Comparison of ENCODE assay signal across 14 cellular contexts in genomic region chr9:134411451-134412297, GRCh38.
DNase-seq lines count a peak whose midpoint lies in the region; ATAC-seq and TF ChIP-seq lines count a peak whose summit lies in the region.
"Had no signal": no experiment of that assay in that cellular context is flagged by ENCODE, and none has a peak within 500 bp of the region (broad histone marks: within the 10 kb centered on the region; RNA-seq: fewer than 3 reads in every experiment).

No MANE protein-coding gene starts in this region.

- H3K79me2 ChIP-seq in osteoblast (ENCODE audit: insufficient read depth, low read length), result peaks cover 39% of the 10 kb centered on the region

- H3K4me1 ChIP-seq in BE2C (peaks cover 64% of the 10 kb centered on the region), esophagus squamous epithelium (peaks cover 75 to 85% (median 84%) of the 10 kb centered on the region in 3 donors), osteoblast (ENCODE audit: insufficient read depth, low read length) (peaks cover 28% of the 10 kb centered on the region)

- TF ChIP-seq CTCF in BE2C (IDR thresholded peaks at IDR 0.05; ENCODE audit: low read depth, low read length) (no peak), esophagus squamous epithelium (IDR thresholded peaks at IDR 0.05) (no peak), osteoblast (IDR thresholded peaks at IDR 0.05; ENCODE audit: extremely low read depth, low read depth, low read length) (no peak)

- 28 to 49% methylated on average over 4 to 12 of the region's 25 CpGs for WGBS in esophagus squamous epithelium, 2 donors

- H3K27me3 ChIP-seq in BE2C (no peaks in the 10 kb centered on the region), esophagus squamous epithelium (no peaks in the 10 kb centered on the region), osteoblast (ENCODE audit: insufficient read depth, low read length) (no peaks in the 10 kb centered on the region)

- H3K27ac ChIP-seq in esophagus squamous epithelium (peak overlapping the region in 3 of 4 donors; percentile 86 to 91 (median 88)), osteoblast (ENCODE audit: low read depth, low read length) (no peak overlapping the region)
- H3K27ac ChIP-seq: thoracic aorta had no signal

- H3K9me3 ChIP-seq in BE2C (no peaks in the 10 kb centered on the region), esophagus squamous epithelium (no peaks in the 10 kb centered on the region), osteoblast (ENCODE audit: low read depth, low read length) (no peaks in the 10 kb centered on the region)
- H3K9me3 ChIP-seq: thoracic aorta had no signal

- no peak overlapping the region for H3K4me3 ChIP-seq in BE2C (ENCODE audit: low read depth, low read length)
- no peak overlapping the region for H3K4me3 ChIP-seq in esophagus squamous epithelium
- no peak overlapping the region for H3K4me3 ChIP-seq in osteoblast (ENCODE audit: insufficient read depth, low read length)
- H3K4me3 ChIP-seq: thoracic aorta had no signal

- no peak for ATAC-seq in HG03378 (IDR thresholded peaks at IDR 0.05; ENCODE audit: unreplicated experiment)
- ATAC-seq: SK-N-SH treated with all-trans-retinoic acid at 6 μM for 48 hours had no signal

- no peak overlapping the region for H3K4me2 ChIP-seq in osteoblast (ENCODE audit: insufficient read depth, low read length)

- H2AFZ ChIP-seq in osteoblast (ENCODE audit: low read length), result no peak overlapping the region

- H3K36me3 ChIP-seq in BE2C, result no peaks in the 10 kb centered on the region
- peaks cover under 1 to 74% (median 4%) of the 10 kb centered on the region in 3 donors for H3K36me3 ChIP-seq in esophagus squamous epithelium
- peaks cover 11% of the 10 kb centered on the region for H3K36me3 ChIP-seq in osteoblast (ENCODE audit: insufficient read depth, low read length)

- intact Hi-C loops in esophagus squamous epithelium (cut with DNase I), result loop anchor here (10.0 kb wide), 1 partner anchor 87 kb away; the partner anchor contains the start of gene RXRA

- no peak for TF ChIP-seq POLR2A in esophagus squamous epithelium (IDR thresholded peaks at IDR 0.05)

- H4K20me1 ChIP-seq in osteoblast (ENCODE audit: insufficient read depth, low read length), result peaks cover 22% of the 10 kb centered on the region

- DNase-seq in BE2C (peak; percentile 53), NCI-H69 (lab: John Stamatoyannopoulos, UW) (peak; percentile 41), esophagus squamous epithelium (lab: John Stamatoyannopoulos, UW) (no peak), osteoblast (ENCODE audit: insufficient read length, low spot score, missing footprints) (peak; percentile 95), amniotic stem cell (lab: John Stamatoyannopoulos, UW) (no peak), NCI-H2029 (lab: John Stamatoyannopoulos, UW) (no peak), SKM-1 (lab: John Stamatoyannopoulos, UW; ENCODE audit: unreplicated experiment) (no peak)
- DNase-seq: central memory CD4-positive, alpha-beta T cell; H9; NCI-H2171; NK-92 treated with Interleukin-12 subunit alpha and Interleukin-12 subunit beta, amount 100 ng/mL, for 24 hours had no signal

Comparison
In these comparisons a context has a peak if more than half of its experiments do, and no peak if none do; other contexts are left out.
1. DNase-seq: peak in BE2C (single experiment), NCI-H69 (single experiment) and osteoblast (single experiment); none in esophagus squamous epithelium (single experiment), amniotic stem cell (single experiment), NCI-H2029 (single experiment) and SKM-1 (single experiment).